In the genomic region with DNA sequence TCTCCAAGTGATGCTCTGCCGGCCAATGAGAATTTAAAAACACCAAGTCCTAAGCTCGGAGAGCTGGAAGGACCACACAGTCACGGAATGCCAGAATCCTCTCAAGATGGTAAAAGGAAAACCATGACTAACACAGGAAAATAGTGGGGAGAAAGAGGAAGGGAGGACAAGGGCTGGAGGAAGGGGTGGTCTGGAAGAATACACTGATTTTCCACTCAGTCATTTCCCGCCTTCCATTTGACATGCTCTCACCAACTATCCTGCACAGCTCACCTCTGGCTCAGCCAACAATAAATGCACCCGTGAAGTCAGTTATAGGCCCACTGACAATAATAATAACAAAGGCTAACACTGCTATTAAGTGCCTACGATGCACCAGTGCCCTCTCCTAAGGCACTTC, we compare ENCODE assay signal across 22 cellular contexts. TPM values are rescaled to one million over a fixed set of nuclear protein-coding genes. Genes with fewer than 3 reads are reported as not detected.
DNase-seq lines count a peak whose midpoint lies in the region; ATAC-seq, FAIRE-seq and TF ChIP-seq lines count a peak whose summit lies in the region.
"Had no signal": no experiment of that assay in that cellular context is flagged by ENCODE, and none has a peak within 500 bp of the region (broad histone marks: within the 10 kb centered on the region; RNA-seq: fewer than 3 reads in every experiment).

No MANE protein-coding gene starts in this region.

- intact Hi-C loops in endothelial cell of umbilical vein (cut with micrococcal nuclease), result loop anchor here (1.0 to 2.0 kb wide), 2 partner anchors 17 to 31 kb away; a partner anchor contains a TSS
- intact Hi-C loops in breast epithelium (cut with DNase I; ENCODE audit: low total_unique reads), result no loop called here

- H3K79me2 ChIP-seq in GM23338 (replicated peaks; ENCODE audit: insufficient read depth) (peaks cover 96% of the 10 kb centered on the region), endothelial cell of umbilical vein (ENCODE audit: control insufficient read depth, insufficient read depth, low read length) (peaks cover 85% of the 10 kb centered on the region), trophoblast cell (ENCODE audit: control insufficient read depth, insufficient read depth, low read length, poor library complexity) (peaks cover 7% of the 10 kb centered on the region)

- H3K27me3 Mint-ChIP-seq in GM23338 (ENCODE audit: insufficient read depth, low read depth, poor library complexity), result peaks cover 7% of the 10 kb centered on the region

- H3K27ac ChIP-seq in GM23338 (ENCODE audit: low read depth) (no peak overlapping the region; the same call in 1 of the 2 replicates), RWPE1 (peak overlapping the region; percentile 67), endothelial cell of umbilical vein (ENCODE audit: insufficient read depth, low read depth, low read length) (peak overlapping the region; percentile 73), trophoblast cell (ENCODE audit: low read depth, low read length) (no peak overlapping the region), breast epithelium (no peak overlapping the region)
- H3K27ac ChIP-seq: BLaER1 treated with 17β-estradiol and CSF1 and Interleukin-3, amounts not matched to agents 10 nM and 100 nM; KMS-11; SJCRH30 had no signal

- no peak overlapping the region for H3K18ac ChIP-seq in trophoblast cell (ENCODE audit: low read length)

- H3K9me1 ChIP-seq in endothelial cell of umbilical vein (replicated peaks; ENCODE audit: control insufficient read depth, extremely low read depth, insufficient read depth, low read length), result no peaks in the 10 kb centered on the region

- H3K4ac ChIP-seq in trophoblast cell (ENCODE audit: low read depth, low read length), result peak overlapping the region; percentile 27

- BruUV-seq in endothelial cell of umbilical vein (replicated peaks; lab: Mats Ljungman, UMichigan), result no TSS peak

- peak; percentile 95 for FAIRE-seq in endothelial cell of umbilical vein (lab: Jason Lieb, UNC)
- FAIRE-seq: G401.6, GM12892, GM18507 had no signal

- H3K9me3 Mint-ChIP-seq in GM23338, result no peaks in the 10 kb centered on the region
- H3K9me3 Mint-ChIP-seq: CD8-positive, alpha-beta T cell had no signal

- dilution Hi-C loops in endothelial cell of umbilical vein (cut with MboI; ENCODE audit: extremely low pct_ligation_motif_present, low sequenced_read_pairs), result no loop called here

- H3K36me3 Mint-ChIP-seq in GM23338 (ENCODE audit: low read depth), result peaks cover 10% of the 10 kb centered on the region; the same call in 1 of the 3 replicates
- H3K36me3 Mint-ChIP-seq: CD8-positive, alpha-beta T cell had no signal

- H3K36me3 ChIP-seq in GM23338 (ENCODE audit: insufficient read depth), result no peaks in the 10 kb centered on the region
- H3K36me3 ChIP-seq in endothelial cell of umbilical vein (ENCODE audit: control insufficient read depth in 2 of 2, extremely low read depth in 1 of 2, insufficient read depth in 2 of 2, low read length in 2 of 2), result no peaks in the 10 kb centered on the region
- no peaks in the 10 kb centered on the region for H3K36me3 ChIP-seq in trophoblast cell (ENCODE audit: control insufficient read depth in 1 of 2, insufficient read depth in 2 of 2, low read length in 2 of 2)
- H3K36me3 ChIP-seq in breast epithelium, result no peaks in the 10 kb centered on the region

- H3K79me1 ChIP-seq in trophoblast cell (ENCODE audit: low read length), result no peaks in the 10 kb centered on the region

- H2AK5ac ChIP-seq in trophoblast cell (ENCODE audit: low read length), result no peak overlapping the region

- H4K91ac ChIP-seq in trophoblast cell (ENCODE audit: low read depth, low read length), result no peak overlapping the region

- H3K23ac ChIP-seq in trophoblast cell (ENCODE audit: low read length), result no peak overlapping the region

- H4K8ac ChIP-seq in trophoblast cell (ENCODE audit: low read depth, low read length), result no peak overlapping the region

- no peak overlapping the region for H4K12ac ChIP-seq in trophoblast cell (ENCODE audit: low read depth, low read length)

- H3K4me3 Mint-ChIP-seq in GM23338, result no peak overlapping the region; the same call in 2 of the 3 replicates
- H3K4me3 Mint-ChIP-seq: CD8-positive, alpha-beta T cell had no signal

- H3K9me2 ChIP-seq in GM23338 (ENCODE audit: insufficient read depth), result no peaks in the 10 kb centered on the region

- H3F3A ChIP-seq in GM23338 (replicated peaks; ENCODE audit: low read depth), result no peaks in the 10 kb centered on the region

- TF ChIP-seq POLR2A in endothelial cell of umbilical vein (IDR thresholded peaks at IDR 0.05; ENCODE audit: low read depth, low read length), result no peak
- TF ChIP-seq POLR2A in GM18505 (IDR thresholded peaks at IDR 0.05; ENCODE audit: borderline replicate concordance, extremely low read depth, insufficient read depth, insufficient read length), result no peak
- no peak for TF ChIP-seq POLR2A in breast epithelium (IDR thresholded peaks at IDR 0.05)

- H3K9ac ChIP-seq in endothelial cell of umbilical vein (replicated peaks; ENCODE audit: extremely low read depth, insufficient read depth, low read length) (peak overlapping the region; percentile 45), trophoblast cell (ENCODE audit: low read length) (no peak overlapping the region)
- H3K9ac ChIP-seq: BLaER1 treated with 17β-estradiol and CSF1 and Interleukin-3, amounts not matched to agents 10 nM and 100 nM; KMS-11 had no signal

- no peak for TF ChIP-seq CTCF in GM23338 (conservative IDR thresholded peaks at IDR 0.05; ENCODE audit: low read depth in 2 of 2)
- TF ChIP-seq CTCF in RWPE1 (conservative IDR thresholded peaks at IDR 0.05; ENCODE audit: low read depth), result no peak
- no peak for TF ChIP-seq CTCF in endothelial cell of umbilical vein (IDR thresholded peaks at IDR 0.05; ENCODE audit: extremely low read depth in 1 of 2, insufficient read depth in 1 of 2, low read depth in 1 of 2, low read length in 2 of 2)
- TF ChIP-seq CTCF in breast epithelium (IDR thresholded peaks at IDR 0.05), result no peak

- H3K4me2 ChIP-seq in GM23338, result peak overlapping the region; percentile 49
- H3K4me2 ChIP-seq in endothelial cell of umbilical vein (ENCODE audit: insufficient read depth, low read length), result peak overlapping the region; percentile 64
- H3K4me2 ChIP-seq in trophoblast cell (ENCODE audit: low read length), result no peak overlapping the region
- H3K4me2 ChIP-seq: BLaER1 treated with 17β-estradiol and CSF1 and Interleukin-3, amounts not matched to agents 10 nM and 100 nM; KMS-11 had no signal

- H3K4me3 ChIP-seq in GM23338 (no peak overlapping the region), endothelial cell of umbilical vein (replicated peaks in 1 of 3; ENCODE audit: insufficient read depth in 1 of 3, low read depth in 1 of 3, low read length in 3 of 3) (no peak overlapping the region), trophoblast cell (ENCODE audit: low read depth, low read length) (no peak overlapping the region), breast epithelium (no peak overlapping the region)
- H3K4me3 ChIP-seq: BLaER1 treated with 17β-estradiol and CSF1 and Interleukin-3, amounts not matched to agents 10 nM and 100 nM; SJCRH30 had no signal

- 0 out of 2 replicates have a peak overlapping the region, but pooled peaks have one; percentile 60 for H3K27ac Mint-ChIP-seq in GM23338
- H3K27ac Mint-ChIP-seq: CD8-positive, alpha-beta T cell had no signal

- H2BK5ac ChIP-seq in trophoblast cell (ENCODE audit: low read depth, low read length, poor library complexity), result no peak overlapping the region

- POLR2A ChIA-PET in RWPE1 (lab: Yijun Ruan, JAX; ENCODE audit: low non-redundant PET), result no interaction called here
- POLR2A ChIA-PET in endothelial cell of umbilical vein (lab: Charles Lee), result interaction anchor here (1.1 kb wide), 1 partner anchor 9 kb away, joined by 4 read pairs; no protein-coding TSS in a partner anchor

- no peak overlapping the region for H3K14ac ChIP-seq in trophoblast cell (ENCODE audit: low read length)

- H2AFZ ChIP-seq in GM23338 (no peak overlapping the region), endothelial cell of umbilical vein (ENCODE audit: low read depth, low read length) (no peak overlapping the region), trophoblast cell (ENCODE audit: insufficient read depth, low read length, poor library complexity) (no peak overlapping the region)

- no peak for DNase-seq in GM23338 (ENCODE audit: low spot score)
- DNase-seq in RWPE1 (ENCODE audit: low spot score), result no peak
- peak; percentile 92 for DNase-seq in endothelial cell of umbilical vein (ENCODE audit: low read depth, low spot score)
- no peak for DNase-seq in trophoblast cell
- no peak for DNase-seq in NCI-H2029 (lab: John Stamatoyannopoulos, UW)
- no peak for DNase-seq in breast epithelium (ENCODE audit: low spot score in 2 of 2)
- DNase-seq: CD8-positive, alpha-beta T cell; IMR-90; NCI-H1092 treated with DMSO at 0.1 percent for 48 hours; NCI-H1436 treated with DMSO at 0.1 percent for 48 hours; NCI-H1930; NCI-H226; NCI-H774; NK-92 treated with Interleukin-12 subunit alpha and Interleukin-12 subunit beta, amount 100 ng/mL, for 24 hours; SJCRH30 had no signal

- H3K4me1 ChIP-seq in GM23338 (ENCODE audit: insufficient read depth) (peaks cover 74% of the 10 kb centered on the region), endothelial cell of umbilical vein (ENCODE audit: control insufficient read depth, extremely low read depth, insufficient read depth, low read length) (peaks cover 37% of the 10 kb centered on the region), trophoblast cell (ENCODE audit: control insufficient read depth in 1 of 2, insufficient read depth in 2 of 2, low read length in 2 of 2) (peaks cover 1 to 5% of the 10 kb centered on the region in 2 experiments), breast epithelium (no peaks in the 10 kb centered on the region)
- H3K4me1 ChIP-seq: SJCRH30 had no signal

- WGBS in trophoblast cell (ENCODE audit: extremely low coverage, insufficient coverage, insufficient read length), result no CpG with 5 or more reads among the region's 6 CpGs

- H3K27me3 ChIP-seq in GM23338 (ENCODE audit: insufficient read depth) (no peaks in the 10 kb centered on the region), endothelial cell of umbilical vein (ENCODE audit: control insufficient read depth in 2 of 2, insufficient read depth in 2 of 2, low read length in 2 of 2) (no peaks in the 10 kb centered on the region), trophoblast cell (ENCODE audit: insufficient read depth, low read length) (no peaks in the 10 kb centered on the region), breast epithelium (no peaks in the 10 kb centered on the region)
- H3K27me3 ChIP-seq: BLaER1 treated with 17β-estradiol and CSF1 and Interleukin-3, amounts not matched to agents 10 nM and 100 nM; SJCRH30 had no signal

- H2BK120ac ChIP-seq in trophoblast cell (ENCODE audit: insufficient read depth, low read length, poor library complexity), result no peak overlapping the region

- peaks cover 74% of the 10 kb centered on the region for H3K4me1 Mint-ChIP-seq in GM23338

- ATAC-seq in GM23338, result no peak
- ATAC-seq in GM18505 (IDR thresholded peaks at IDR 0.05; ENCODE audit: unreplicated experiment), result no peak
- ATAC-seq: CD8-positive, alpha-beta T cell; Panc1 had no signal

- peaks cover 80% of the 10 kb centered on the region for H4K20me1 ChIP-seq in GM23338 (replicated peaks; ENCODE audit: insufficient read depth)
- H4K20me1 ChIP-seq in endothelial cell of umbilical vein (replicated peaks; ENCODE audit: control insufficient read depth, extremely low read depth, insufficient read depth, low read length), result no peaks in the 10 kb centered on the region

- H3K9me3 ChIP-seq in endothelial cell of umbilical vein (replicated peaks; ENCODE audit: control insufficient read depth, insufficient read depth, low read length) (no peaks in the 10 kb centered on the region), trophoblast cell (ENCODE audit: insufficient read depth, low read depth, low read length) (no peaks in the 10 kb centered on the region), breast epithelium (no peaks in the 10 kb centered on the region)
- H3K9me3 ChIP-seq: BLaER1 treated with 17β-estradiol and CSF1 and Interleukin-3, amounts not matched to agents 10 nM and 100 nM; SJCRH30 had no signal

- CTCF ChIA-PET in RWPE1 (lab: Yijun Ruan, JAX), result interaction anchor here (0.7 kb wide), 1 partner anchor 55 kb away, joined by 3 read pairs; no protein-coding TSS in a partner anchor
- CTCF ChIA-PET in endothelial cell of umbilical vein (lab: Charles Lee), result interaction anchor here (0.7 to 3.1 kb wide), 17 partner anchors 9 to 281 kb away, joined by 3 to 26 read pairs (median 5); no protein-coding TSS in a partner anchor

- no peak overlapping the region for H2BK12ac ChIP-seq in trophoblast cell (ENCODE audit: low read length)

RNA-seq across cellular contexts. Expression of a gene that starts 31.5 kb away (rescaled TPM):
- 72.4 and 74.7 TPM in 2 replicates for total RNA-seq in GM23338 (2014; rRNA removed; shearing (Covaris generic))
- 22.1 and 23.0 TPM in 2 replicates for polyA plus RNA-seq in GM23338 (2016; fragmentation: Nextera tagmentation; extraction: Ambion mirVana)
- total RNA-seq in endothelial cell of umbilical vein, result 79.3 and 81.2 TPM in 2 replicates
- polyA plus RNA-seq in endothelial cell of umbilical vein, result 18.8 and 21.0 TPM in 2 replicates
- polyA plus RNA-seq in endothelial cell of umbilical vein (2011; cell fraction: cytosol; rRNA removed), result 17.3 and 17.6 TPM in 2 replicates
- 30.4 and 31.7 TPM in 2 replicates for polyA plus RNA-seq in endothelial cell of umbilical vein (2011; cell fraction: nucleus; rRNA removed)
- polyA plus RNA-seq in endothelial cell of umbilical vein (2012), result 32.8 and 37.7 TPM in 2 replicates
- 48.2 and 64.0 TPM in 2 replicates for polyA minus RNA-seq in endothelial cell of umbilical vein
- polyA minus RNA-seq in endothelial cell of umbilical vein (2011; cell fraction: cytosol; rRNA and poly(A)+ RNA removed), result 25.9 TPM
- 38.5 and 56.9 TPM in 2 replicates for polyA minus RNA-seq in endothelial cell of umbilical vein (2011; cell fraction: nucleus; rRNA and poly(A)+ RNA removed)
- polyA plus RNA-seq in trophoblast cell (2013), result 42.5 and 45.6 TPM in 2 replicates
- 10 to 100 TPM in 2 of 3 donors, 1 to 10 TPM in 1; 6.6 to 15.4 (median 12.7) TPM for total RNA-seq in breast epithelium

Comparison
In these comparisons a context has a peak if more than half of its experiments do, and no peak if none do; other contexts are left out.
1. H3K27ac ChIP-seq: peak in RWPE1 (single experiment) and endothelial cell of umbilical vein (single experiment); none in GM23338 (single experiment), trophoblast cell (single experiment) and breast epithelium (0 of 2).